ENCODE assay signal across 19 cellular contexts in genomic region chr2:99473496-99474083, GRCh38. TPM values are rescaled to one million over a fixed set of nuclear protein-coding genes. Genes with fewer than 3 reads are reported as not detected.
A peak's percentile ranks its signal among the peaks of the same experiment; 100 is the strongest.
DNase-seq lines count a peak whose midpoint lies in the region; ATAC-seq and TF ChIP-seq lines count a peak whose summit lies in the region.
"Had no signal": no experiment of that assay in that cellular context is flagged by ENCODE, and none has a peak within 500 bp of the region (broad histone marks: within the 10 kb centered on the region; RNA-seq: fewer than 3 reads in every experiment).

No MANE protein-coding gene starts in this region.

- peaks cover 100% of the 10 kb centered on the region for H3K4me1 ChIP-seq in left ventricle myocardium inferior
- peaks cover 13% of the 10 kb centered on the region for H3K4me1 ChIP-seq in prostate gland (replicated peaks)
- H3K4me1 ChIP-seq: SJCRH30 had no signal

- 38% methylated on average over 2 of the region's 2 CpGs for WGBS in prostate gland

- H3K27ac ChIP-seq in left ventricle myocardium inferior (replicated peaks), result peak overlapping the region; percentile 66
- peak overlapping the region; percentile 72 for H3K27ac ChIP-seq in RWPE1
- peak overlapping the region; percentile 99 for H3K27ac ChIP-seq in epithelial cell of prostate
- H3K27ac ChIP-seq in prostate gland, result peak overlapping the region; percentile 72 to 87
- H3K27ac ChIP-seq: SJCRH30 had no signal

- CTCF ChIA-PET in RWPE1 (lab: Yijun Ruan, JAX), result no interaction called here

- POLR2A ChIA-PET in RWPE1 (lab: Yijun Ruan, JAX; ENCODE audit: low non-redundant PET), result interaction anchor here (0.6 kb wide), 1 partner anchor 13 kb away, joined by 3 read pairs; no protein-coding TSS in a partner anchor

- H3K9me3 ChIP-seq in left ventricle myocardium inferior (replicated peaks) (no peaks in the 10 kb centered on the region), prostate gland (no peaks in the 10 kb centered on the region)
- H3K9me3 ChIP-seq: SJCRH30 had no signal

- H3K36me3 ChIP-seq in left ventricle myocardium inferior (no peaks in the 10 kb centered on the region), prostate gland (no peaks in the 10 kb centered on the region)

- no peak for DNase-seq in left ventricle myocardium inferior
- DNase-seq in Right ventricle myocardium superior, result no peak
- DNase-seq in RWPE1 (ENCODE audit: low spot score), result no peak
- DNase-seq in epithelial cell of prostate (ENCODE audit: low read depth, low spot score), result no peak
- DNase-seq in prostate gland (ENCODE audit: low spot score), result no peak
- DNase-seq in GDM1 (lab: John Stamatoyannopoulos, UW), result no peak
- no peak for DNase-seq in SKM-1 (lab: John Stamatoyannopoulos, UW; ENCODE audit: unreplicated experiment)
- DNase-seq in superior temporal gyrus (ENCODE audit: extremely low spot score), result no peak
- DNase-seq: ACHN, DMS79 treated with DMSO at 0.1 percent for 48 hours, HFFc6, KG1, NCI-H1048, NCI-H1436, NCI-H2029, NCI-H748 treated with DMSO at 0.1 percent for 48 hours, SJCRH30, SW 1271 had no signal

- H3K4me3 ChIP-seq in left ventricle myocardium inferior (no peak overlapping the region), prostate gland (no peak overlapping the region)
- H3K4me3 ChIP-seq: SJCRH30 had no signal

- intact Hi-C loops in left ventricle myocardium inferior (cut with micrococcal nuclease), result loop anchor here (10.0 kb wide), 1 partner anchor 129 kb away; no protein-coding TSS in a partner anchor
- intact Hi-C loops in Right ventricle myocardium superior (cut with DNase I), result no loop called here
- intact Hi-C loops in prostate gland (cut with DNase I), result no loop called here

- TF ChIP-seq POLR2A in prostate gland (IDR thresholded peaks at IDR 0.05), result no peak

- ATAC-seq in Right ventricle myocardium superior (ENCODE audit: poor library complexity), result no peak
- ATAC-seq: HepG2 had no signal

- TF ChIP-seq CTCF in left ventricle myocardium inferior (IDR thresholded peaks at IDR 0.05; ENCODE audit: borderline replicate concordance), result no peak
- TF ChIP-seq CTCF in RWPE1 (conservative IDR thresholded peaks at IDR 0.05; ENCODE audit: low read depth), result no peak
- TF ChIP-seq CTCF in prostate gland (IDR thresholded peaks at IDR 0.05), result no peak

- no peaks in the 10 kb centered on the region for H3K27me3 ChIP-seq in left ventricle myocardium inferior (ENCODE audit: low read depth)
- H3K27me3 ChIP-seq in prostate gland (replicated peaks; ENCODE audit: insufficient read depth), result no peaks in the 10 kb centered on the region
- H3K27me3 ChIP-seq: SJCRH30 had no signal

RNA-seq across cellular contexts. Expression of gene REV1, which starts 16.2 kb away (rescaled TPM):
- total RNA-seq in left ventricle myocardium inferior, result 42.8 TPM
- 59.2 TPM for total RNA-seq in Right ventricle myocardium superior
- total RNA-seq in prostate gland, result 10 to 100 TPM; 49.5 to 63.5 TPM
